ENCODE assay signal across 1 cellular context in the genomic region with DNA sequence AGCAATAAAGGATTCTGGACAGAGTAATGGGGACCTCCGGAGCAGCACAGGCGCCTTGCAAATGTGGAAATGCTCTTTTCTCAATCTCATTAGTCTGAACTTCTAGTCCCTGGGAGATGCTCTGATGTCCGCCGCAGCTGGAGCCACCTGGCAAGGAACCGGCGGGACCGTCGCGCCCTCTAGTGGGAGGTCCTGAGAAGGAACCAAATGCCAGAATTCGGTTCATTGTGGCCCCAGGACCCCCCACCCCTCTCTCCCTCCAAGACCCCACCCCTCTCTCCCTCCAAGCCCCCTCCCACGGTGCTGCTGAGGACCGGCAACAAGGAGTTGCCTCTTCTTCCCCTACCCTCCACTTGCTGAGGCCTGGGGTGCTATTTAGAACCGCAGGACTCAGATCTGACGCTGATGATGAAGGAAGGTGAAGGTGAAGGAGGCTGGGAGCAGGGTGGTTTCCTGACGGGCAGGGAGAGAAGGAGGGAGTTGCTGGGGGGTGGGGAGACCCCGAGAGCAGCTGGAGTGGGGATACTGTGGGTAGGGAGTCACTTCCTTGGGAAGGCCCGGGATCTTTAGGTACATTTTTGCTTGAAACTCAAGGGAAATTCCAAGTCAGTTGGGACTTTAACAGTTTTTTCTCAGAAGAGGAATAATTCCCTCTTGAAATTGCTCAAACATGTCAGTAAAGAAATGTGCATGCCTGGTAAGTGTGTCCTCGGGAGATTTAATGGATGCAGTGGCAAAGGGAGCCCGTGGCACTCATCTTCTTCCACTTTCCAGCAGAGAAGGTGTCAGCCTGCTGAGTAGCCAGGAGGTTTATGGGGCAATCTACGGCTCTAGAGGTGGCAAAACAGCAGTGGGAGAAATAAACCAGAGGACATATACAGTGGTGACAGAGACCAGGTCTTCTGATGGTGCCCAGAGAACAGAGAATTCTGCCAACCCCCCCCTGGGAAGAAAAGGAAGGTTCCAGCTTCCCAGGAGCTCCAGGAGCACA.
A peak's percentile ranks its signal among the peaks of the same experiment; 100 is the strongest.
TF ChIP-seq lines count a peak whose summit lies in the region.

No MANE protein-coding gene starts in this region.

TF ChIP-seq in K562, 482 proteins besides CTCF, POLR2A, EP300 and RAD21 (continued from another document):
- TF ChIP-seq, protein P1, sequence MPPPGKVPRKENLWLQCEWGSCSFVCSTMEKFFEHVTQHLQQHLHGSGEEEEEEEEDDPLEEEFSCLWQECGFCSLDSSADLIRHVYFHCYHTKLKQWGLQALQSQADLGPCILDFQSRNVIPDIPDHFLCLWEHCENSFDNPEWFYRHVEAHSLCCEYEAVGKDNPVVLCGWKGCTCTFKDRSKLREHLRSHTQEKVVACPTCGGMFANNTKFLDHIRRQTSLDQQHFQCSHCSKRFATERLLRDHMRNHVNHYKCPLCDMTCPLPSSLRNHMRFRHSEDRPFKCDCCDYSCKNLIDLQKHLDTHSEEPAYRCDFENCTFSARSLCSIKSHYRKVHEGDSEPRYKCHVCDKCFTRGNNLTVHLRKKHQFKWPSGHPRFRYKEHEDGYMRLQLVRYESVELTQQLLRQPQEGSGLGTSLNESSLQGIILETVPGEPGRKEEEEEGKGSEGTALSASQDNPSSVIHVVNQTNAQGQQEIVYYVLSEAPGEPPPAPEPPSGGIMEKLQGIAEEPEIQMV (tag; conservative IDR thresholded peaks at IDR 0.05; ENCODE audit: low read depth) = no peak
- TF ChIP-seq ZC3H4 (CRISPR knock-in tag; IDR thresholded peaks at IDR 0.05; ENCODE audit: borderline replicate concordance) (no peak), TEAD4 (IDR thresholded peaks at IDR 0.05; ENCODE audit: low read length) (no peak), TEAD4 (CRISPR knock-in tag; IDR thresholded peaks at IDR 0.05; ENCODE audit: borderline replicate concordance) (0 out of 2 replicates have a peak, but pooled peaks have one; percentile 49), ZNF584 (CRISPR knock-in tag; IDR thresholded peaks at IDR 0.05; ENCODE audit: low read depth) (no peak), SMC3 (conservative IDR thresholded peaks at IDR 0.05; ENCODE audit: insufficient read depth, low read depth, low read length) (0 out of 2 replicates have a peak, but pooled peaks have one; percentile 31), TFAP4 (CRISPR knock-in tag; IDR thresholded peaks at IDR 0.05; ENCODE audit: borderline replicate concordance) (peak; percentile 68), ZNF384 (IDR thresholded peaks at IDR 0.05; ENCODE audit: low read depth, low read length) (peak; percentile 16; the same call in 1 of the 2 replicates), ZNF695 (CRISPR knock-in tag; IDR thresholded peaks at IDR 0.05) (no peak), SREBF2 (CRISPR knock-in tag; IDR thresholded peaks at IDR 0.05) (no peak)
TF ChIP-seq in K562: peak in this region for 7.
